16 cellular contexts compared by ENCODE assay signal in genomic region chr10:45558406-45558805, GRCh38.
A peak's percentile ranks its signal among the peaks of the same experiment; 100 is the strongest.
DNase-seq lines count a peak whose midpoint lies in the region; ATAC-seq, FAIRE-seq and TF ChIP-seq lines count a peak whose summit lies in the region.
"Had no signal": no experiment of that assay in that cellular context is flagged by ENCODE, and none has a peak within 500 bp of the region (broad histone marks: within the 10 kb centered on the region; RNA-seq: fewer than 3 reads in every experiment).

No MANE protein-coding gene starts in this region.

- peak; percentile 57 for FAIRE-seq in GM19239 (lab: Jason Lieb, UNC)
- FAIRE-seq: keratinocyte had no signal

- H3K4me1 Mint-ChIP-seq in WTC11, result peaks cover 22% of the 10 kb centered on the region

- H3K9me3 Mint-ChIP-seq in WTC11, result peaks cover 13% of the 10 kb centered on the region

- H3K27ac ChIP-seq in BLaER1 treated with 17β-estradiol and CSF1 and Interleukin-3, amounts not matched to agents 10 nM and 100 nM, result peak overlapping the region in 5 of 11 experiments; percentile 29 to 46 (median 43); a peak in 6 of 22 replicates
- no peak overlapping the region for H3K27ac ChIP-seq in right lobe of liver

- peak overlapping the region; percentile 94 for H3K27ac Mint-ChIP-seq in WTC11

- H3K27me3 ChIP-seq in BLaER1 treated with 17β-estradiol and CSF1 and Interleukin-3, amounts not matched to agents 10 nM and 100 nM, result no peaks in the 10 kb centered on the region
- H3K27me3 ChIP-seq in right lobe of liver, result no peaks in the 10 kb centered on the region

- no peak overlapping the region for H3K4me3 ChIP-seq in BLaER1 treated with 17β-estradiol and CSF1 and Interleukin-3, amounts not matched to agents 10 nM and 100 nM
- no peak overlapping the region for H3K4me3 ChIP-seq in right lobe of liver

- CTCF ChIA-PET in WTC11 (lab: Charles Lee), result no interaction called here

- H3K4me1 ChIP-seq in BLaER1 treated with 17β-estradiol and CSF1 and Interleukin-3, amounts not matched to agents 10 nM and 100 nM, result peaks cover 17 to 38% (median 20%) of the 10 kb centered on the region in 10 experiments
- peaks cover 0 to 20% (median 0%) of the 10 kb centered on the region in 4 donors for H3K4me1 ChIP-seq in right lobe of liver

- peaks cover 0 to 12% (median 9%) of the 10 kb centered on the region in 11 experiments; a peak in 11 of 22 replicates for H3K36me3 ChIP-seq in BLaER1 treated with 17β-estradiol and CSF1 and Interleukin-3, amounts not matched to agents 10 nM and 100 nM
- no peaks in the 10 kb centered on the region for H3K36me3 ChIP-seq in right lobe of liver

- no peak for TF ChIP-seq CTCF in WTC11 (IDR thresholded peaks at IDR 0.05)
- TF ChIP-seq CTCF in right lobe of liver (IDR thresholded peaks at IDR 0.05), result peak in 2 of 4 donors; percentile 24 to 27

- peaks cover 0 to 6% (median 0%) of the 10 kb centered on the region in 11 experiments; a peak in 3 of 22 replicates for H4K20me1 ChIP-seq in BLaER1 treated with 17β-estradiol and CSF1 and Interleukin-3, amounts not matched to agents 10 nM and 100 nM

- DNase-seq in GM19239 (ENCODE audit: insufficient read length, low spot score), result no peak
- no peak for DNase-seq in WTC11 (ENCODE audit: low spot score)
- DNase-seq in right lobe of liver, result peak in 2 of 3 donors; percentile 30 to 65
- no peak for DNase-seq in left colon
- DNase-seq in SIG-M5 (lab: John Stamatoyannopoulos, UW), result no peak
- no peak for DNase-seq in stimulated activated CD4-positive, alpha-beta T cell treated with anti-CD3 and anti-CD28 coated beads, Interleukin-1b, Interleukin-23, amount 100 ng/mL, for 48 hours
- DNase-seq: activated CD4-positive, alpha-beta T cell treated with anti-CD3 and anti-CD28 coated beads for 48 hours; activated naive CD4-positive, alpha-beta T cell; caudate nucleus; DMS79; NCI-H1417; NCI-H2227 treated with DMSO at 0.1 percent for 48 hours; trophoblast cell had no signal

- POLR2A ChIA-PET in WTC11 (lab: Charles Lee), result no interaction called here

- TF ChIP-seq POLR2A in right lobe of liver (IDR thresholded peaks at IDR 0.05), result no peak

- H3K9me3 ChIP-seq in BLaER1 treated with 17β-estradiol and CSF1 and Interleukin-3, amounts not matched to agents 10 nM and 100 nM (replicated peaks in 1 of 11), result peaks cover 0 to 21% (median 13%) of the 10 kb centered on the region in 11 experiments; a peak in 19 of 22 replicates
- H3K9me3 ChIP-seq in right lobe of liver, result peaks cover 0 to 4% (median 0%) of the 10 kb centered on the region in 4 donors

- ATAC-seq in WTC11 (no peak), right lobe of liver (peak; percentile 80 to 91 (median 86)), left colon (no peak), HG02610 (IDR thresholded peaks at IDR 0.05; ENCODE audit: unreplicated experiment) (no peak)

- H3K36me3 Mint-ChIP-seq in WTC11, result peaks cover 14% of the 10 kb centered on the region

- no peak overlapping the region for H3K4me3 Mint-ChIP-seq in WTC11

- 29% methylated on average over 7 of the region's 7 CpGs for WGBS in right lobe of liver (ENCODE audit: insufficient coverage, low coverage, low lambda C conversion rate, missing lambda C conversion rate)

- H3K27me3 Mint-ChIP-seq in WTC11 (ENCODE audit: low read depth), result no peaks in the 10 kb centered on the region

- H3K9ac ChIP-seq in BLaER1 treated with 17β-estradiol and CSF1 and Interleukin-3, amounts not matched to agents 10 nM and 100 nM, result no peak overlapping the region

- H3K4me2 ChIP-seq in BLaER1 treated with 17β-estradiol and CSF1 and Interleukin-3, amounts not matched to agents 10 nM and 100 nM, result peak overlapping the region; percentile 56 to 86 (median 74); a peak in 21 of 22 replicates

- intact Hi-C loops in right lobe of liver (cut with DNase I) (no loop called here), left colon (cut with DNase I, micrococcal nuclease) (no loop called here)

TF ChIP-seq in WTC11, 78 proteins besides CTCF, POLR2A, EP300 and RAD21 (continues in another document):
- TF ChIP-seq ZNF532 (CRISPR knock-in tag; IDR thresholded peaks at IDR 0.05; ENCODE audit: borderline replicate concordance) (no peak), GABPB1 (CRISPR knock-in tag; IDR thresholded peaks at IDR 0.05) (no peak), JUN (CRISPR knock-in tag; IDR thresholded peaks at IDR 0.05) (no peak), ESRRA (CRISPR knock-in tag; IDR thresholded peaks at IDR 0.05; ENCODE audit: borderline replicate concordance) (no peak), AR (CRISPR knock-in tag; IDR thresholded peaks at IDR 0.05) (no peak), TCF7 (CRISPR knock-in tag; IDR thresholded peaks at IDR 0.05; ENCODE audit: low read depth) (no peak), CBFB (CRISPR knock-in tag; IDR thresholded peaks at IDR 0.05; ENCODE audit: low read depth) (no peak), ZNF416 (CRISPR knock-in tag; IDR thresholded peaks at IDR 0.05) (no peak), ZNF138 (CRISPR knock-in tag; conservative IDR thresholded peaks at IDR 0.05) (no peak)
- TF ChIP-seq, protein P1, sequence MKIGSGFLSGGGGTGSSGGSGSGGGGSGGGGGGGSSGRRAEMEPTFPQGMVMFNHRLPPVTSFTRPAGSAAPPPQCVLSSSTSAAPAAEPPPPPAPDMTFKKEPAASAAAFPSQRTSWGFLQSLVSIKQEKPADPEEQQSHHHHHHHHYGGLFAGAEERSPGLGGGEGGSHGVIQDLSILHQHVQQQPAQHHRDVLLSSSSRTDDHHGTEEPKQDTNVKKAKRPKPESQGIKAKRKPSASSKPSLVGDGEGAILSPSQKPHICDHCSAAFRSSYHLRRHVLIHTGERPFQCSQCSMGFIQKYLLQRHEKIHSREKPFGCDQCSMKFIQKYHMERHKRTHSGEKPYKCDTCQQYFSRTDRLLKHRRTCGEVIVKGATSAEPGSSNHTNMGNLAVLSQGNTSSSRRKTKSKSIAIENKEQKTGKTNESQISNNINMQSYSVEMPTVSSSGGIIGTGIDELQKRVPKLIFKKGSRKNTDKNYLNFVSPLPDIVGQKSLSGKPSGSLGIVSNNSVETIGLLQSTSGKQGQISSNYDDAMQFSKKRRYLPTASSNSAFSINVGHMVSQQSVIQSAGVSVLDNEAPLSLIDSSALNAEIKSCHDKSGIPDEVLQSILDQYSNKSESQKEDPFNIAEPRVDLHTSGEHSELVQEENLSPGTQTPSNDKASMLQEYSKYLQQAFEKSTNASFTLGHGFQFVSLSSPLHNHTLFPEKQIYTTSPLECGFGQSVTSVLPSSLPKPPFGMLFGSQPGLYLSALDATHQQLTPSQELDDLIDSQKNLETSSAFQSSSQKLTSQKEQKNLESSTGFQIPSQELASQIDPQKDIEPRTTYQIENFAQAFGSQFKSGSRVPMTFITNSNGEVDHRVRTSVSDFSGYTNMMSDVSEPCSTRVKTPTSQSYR (CRISPR knock-in tag; IDR thresholded peaks at IDR 0.05), result no peak

Comparison
In these comparisons a context has a peak if more than half of its experiments do, and no peak if none do; other contexts are left out.
1. DNase-seq: peak in right lobe of liver (2 of 3); none in GM19239 (single experiment), WTC11 (single experiment), left colon (0 of 2), SIG-M5 (single experiment) and stimulated activated CD4-positive, alpha-beta T cell treated with anti-CD3 and anti-CD28 coated beads, Interleukin-1b, Interleukin-23, amount 100 ng/mL, for 48 hours (single experiment).
2. ATAC-seq: peak in right lobe of liver (4 of 4); none in WTC11 (single experiment), left colon (single experiment) and HG02610 (single experiment).